In the genomic region with DNA sequence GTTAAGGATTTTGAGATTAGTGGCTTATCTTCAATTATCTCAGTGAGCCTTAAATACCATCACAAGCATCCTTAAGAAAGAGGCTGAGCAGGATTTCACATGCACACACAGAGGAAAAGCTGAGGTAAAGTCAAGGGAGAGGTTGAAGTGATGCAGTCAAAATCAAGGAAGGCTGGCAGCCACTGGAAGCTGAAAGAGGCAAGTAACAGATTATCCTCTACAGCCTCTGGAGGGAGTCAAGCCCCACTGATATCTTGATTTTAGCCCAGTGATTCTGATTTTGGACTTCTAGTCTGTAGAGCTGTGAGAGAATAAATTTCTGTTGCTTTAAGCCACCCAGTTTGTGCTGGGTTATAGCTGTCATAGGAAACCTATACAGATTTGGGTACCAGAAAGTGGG, we compare ENCODE assay signal across 15 cellular contexts.
DNase-seq lines count a peak whose midpoint lies in the region; ATAC-seq, FAIRE-seq and TF ChIP-seq lines count a peak whose summit lies in the region.
"Had no signal": no experiment of that assay in that cellular context is flagged by ENCODE, and none has a peak within 500 bp of the region (broad histone marks: within the 10 kb centered on the region; RNA-seq: fewer than 3 reads in every experiment).

No MANE protein-coding gene starts in this region.

- H3K27me3 ChIP-seq in OCI-LY3 (ENCODE audit: low read depth, low read length) (no peaks in the 10 kb centered on the region), small intestine (ENCODE audit: control insufficient read depth in 2 of 2, insufficient read depth in 2 of 2, low read length in 2 of 2) (no peaks in the 10 kb centered on the region)
- H3K27me3 ChIP-seq: pancreas had no signal

- no peaks in the 10 kb centered on the region for H3K79me2 ChIP-seq in OCI-LY3 (ENCODE audit: low read length)

- peaks cover 33% of the 10 kb centered on the region for H3K36me3 Mint-ChIP-seq in natural killer cell treated with Interleukin-12 subunit alpha and Interleukin-12 subunit beta and Interleukin-15 and Interleukin-18, amount 100 ng/mL, for 72 hours

- H3K9me3 Mint-ChIP-seq in natural killer cell treated with Interleukin-12 subunit alpha and Interleukin-12 subunit beta and Interleukin-15 and Interleukin-18, amount 100 ng/mL, for 72 hours: peaks cover 13% of the 10 kb centered on the region

- H3K4me2 ChIP-seq in OCI-LY3 (ENCODE audit: low read length): no peak overlapping the region

- no peak overlapping the region for H3K9ac ChIP-seq in OCI-LY3 (ENCODE audit: low read length)

- H3K36me3 ChIP-seq in OCI-LY3 (replicated peaks; ENCODE audit: low read depth, low read length) (no peaks in the 10 kb centered on the region), small intestine (ENCODE audit: control insufficient read depth in 2 of 2, insufficient read depth in 2 of 2, low read length in 2 of 2) (no peaks in the 10 kb centered on the region)
- H3K36me3 ChIP-seq: pancreas had no signal

- no peak for FAIRE-seq in small intestine (lab: Jason Lieb, UNC)
- FAIRE-seq: pancreas had no signal

- peaks cover 12 to 17% of the 10 kb centered on the region in 2 donors for H3K27me3 Mint-ChIP-seq in natural killer cell treated with Interleukin-12 subunit alpha and Interleukin-12 subunit beta and Interleukin-15 and Interleukin-18, amount 100 ng/mL, for 72 hours
- H3K27me3 Mint-ChIP-seq: memory B cell had no signal

- H3K4me3 ChIP-seq in OCI-LY3 (ENCODE audit: low read length): no peak overlapping the region
- H3K4me3 ChIP-seq in epithelial cell of proximal tubule (ENCODE audit: low read depth, low read length): no peak overlapping the region
- no peak overlapping the region for H3K4me3 ChIP-seq in small intestine (ENCODE audit: low read depth in 1 of 2, low read length in 2 of 2)
- H3K4me3 ChIP-seq: pancreas had no signal

- H3K27ac ChIP-seq in OCI-LY3 (ENCODE audit: low read length) (no peak overlapping the region), small intestine (ENCODE audit: low read depth in 1 of 2, low read length in 1 of 2) (no peak overlapping the region)
- H3K27ac ChIP-seq: pancreas had no signal

- peak; percentile 8 for DNase-seq in SIG-M5 treated with dmso at 0.1 percent for 504 hours (lab: John Stamatoyannopoulos, UW; ENCODE audit: unreplicated experiment)
- DNase-seq in SIG-M5 (lab: John Stamatoyannopoulos, UW): no peak
- no peak for DNase-seq in epithelial cell of proximal tubule (ENCODE audit: low read depth)
- DNase-seq in small intestine: peak; percentile 37
- no peak for DNase-seq in inferior parietal cortex (ENCODE audit: extremely low spot score)
- no peak for DNase-seq in natural killer cell treated with Interleukin-12 subunit alpha and Interleukin-12 subunit beta and Interleukin-15 and Interleukin-18, amount 100 ng/mL, for 72 hours (ENCODE audit: low spot score)
- DNase-seq in NCI-H2196 (lab: John Stamatoyannopoulos, UW; ENCODE audit: unreplicated experiment): no peak
- DNase-seq: activated CD4-positive, alpha-beta T cell treated with anti-CD3 and anti-CD28 coated beads for 4 hours; activated T-cell treated with anti-CD3 and anti-CD28 coated beads, Interleukin-2, amount 50 U/mL, for 72 hours; aorta; effector CD8-positive, alpha-beta T cell; NCI-H524 treated with DMSO at 0.1 percent for 48 hours; pancreas had no signal

- TF ChIP-seq CTCF in OCI-LY3 (IDR thresholded peaks at IDR 0.05; ENCODE audit: low read depth, low read length): peak; percentile 8; the same call in 1 of the 2 replicates
- TF ChIP-seq CTCF in epithelial cell of proximal tubule (conservative IDR thresholded peaks at IDR 0.05; ENCODE audit: low read depth, low read length): peak; percentile 29

- H3K9me3 ChIP-seq in OCI-LY3 (ENCODE audit: insufficient read depth, low read length) (no peaks in the 10 kb centered on the region), small intestine (ENCODE audit: control insufficient read depth, low read depth) (no peaks in the 10 kb centered on the region)
- H3K9me3 ChIP-seq: pancreas had no signal

- no peak overlapping the region for H2AFZ ChIP-seq in OCI-LY3 (ENCODE audit: low read depth, low read length)

- ATAC-seq in natural killer cell treated with Interleukin-12 subunit alpha and Interleukin-12 subunit beta and Interleukin-15 and Interleukin-18, amount 100 ng/mL, for 72 hours: no peak
- ATAC-seq: activated T-cell treated with anti-CD3 and anti-CD28 coated beads, Interleukin-2, amount 50 U/mL, for 72 hours; pancreas had no signal

- no peak overlapping the region for H3K27ac Mint-ChIP-seq in natural killer cell treated with Interleukin-12 subunit alpha and Interleukin-12 subunit beta and Interleukin-15 and Interleukin-18, amount 100 ng/mL, for 72 hours
- H3K27ac Mint-ChIP-seq: activated T-cell treated with anti-CD3 and anti-CD28 coated beads, Interleukin-2, amount 50 U/mL, for 72 hours; memory B cell had no signal

- H3K4me1 ChIP-seq in OCI-LY3 (ENCODE audit: low read length) (no peaks in the 10 kb centered on the region), small intestine (ENCODE audit: control insufficient read depth in 2 of 2, insufficient read depth in 1 of 2, low read depth in 1 of 2, low read length in 1 of 2) (no peaks in the 10 kb centered on the region)
- H3K4me1 ChIP-seq: pancreas had no signal

- H3K4me1 Mint-ChIP-seq in natural killer cell treated with Interleukin-12 subunit alpha and Interleukin-12 subunit beta and Interleukin-15 and Interleukin-18, amount 100 ng/mL, for 72 hours (ENCODE audit: low read depth in 2 of 2): no peaks in the 10 kb centered on the region
- H3K4me1 Mint-ChIP-seq: memory B cell had no signal

- H4K20me1 ChIP-seq in OCI-LY3 (ENCODE audit: insufficient read depth, low read length): no peaks in the 10 kb centered on the region

- H3K4me3 Mint-ChIP-seq in natural killer cell treated with Interleukin-12 subunit alpha and Interleukin-12 subunit beta and Interleukin-15 and Interleukin-18, amount 100 ng/mL, for 72 hours: no peak overlapping the region
- H3K4me3 Mint-ChIP-seq: activated T-cell treated with anti-CD3 and anti-CD28 coated beads, Interleukin-2, amount 50 U/mL, for 72 hours; memory B cell had no signal

Comparison
In these comparisons a context has a peak if more than half of its experiments do, and no peak if none do; other contexts are left out.
1. DNase-seq: peak in SIG-M5 treated with dmso at 0.1 percent for 504 hours (single experiment) and small intestine (single experiment); none in SIG-M5 (single experiment), epithelial cell of proximal tubule (single experiment), inferior parietal cortex (single experiment), natural killer cell treated with Interleukin-12 subunit alpha and Interleukin-12 subunit beta and Interleukin-15 and Interleukin-18, amount 100 ng/mL, for 72 hours (single experiment) and NCI-H2196 (single experiment).